8 cellular contexts compared by ENCODE assay signal in the genomic region with DNA sequence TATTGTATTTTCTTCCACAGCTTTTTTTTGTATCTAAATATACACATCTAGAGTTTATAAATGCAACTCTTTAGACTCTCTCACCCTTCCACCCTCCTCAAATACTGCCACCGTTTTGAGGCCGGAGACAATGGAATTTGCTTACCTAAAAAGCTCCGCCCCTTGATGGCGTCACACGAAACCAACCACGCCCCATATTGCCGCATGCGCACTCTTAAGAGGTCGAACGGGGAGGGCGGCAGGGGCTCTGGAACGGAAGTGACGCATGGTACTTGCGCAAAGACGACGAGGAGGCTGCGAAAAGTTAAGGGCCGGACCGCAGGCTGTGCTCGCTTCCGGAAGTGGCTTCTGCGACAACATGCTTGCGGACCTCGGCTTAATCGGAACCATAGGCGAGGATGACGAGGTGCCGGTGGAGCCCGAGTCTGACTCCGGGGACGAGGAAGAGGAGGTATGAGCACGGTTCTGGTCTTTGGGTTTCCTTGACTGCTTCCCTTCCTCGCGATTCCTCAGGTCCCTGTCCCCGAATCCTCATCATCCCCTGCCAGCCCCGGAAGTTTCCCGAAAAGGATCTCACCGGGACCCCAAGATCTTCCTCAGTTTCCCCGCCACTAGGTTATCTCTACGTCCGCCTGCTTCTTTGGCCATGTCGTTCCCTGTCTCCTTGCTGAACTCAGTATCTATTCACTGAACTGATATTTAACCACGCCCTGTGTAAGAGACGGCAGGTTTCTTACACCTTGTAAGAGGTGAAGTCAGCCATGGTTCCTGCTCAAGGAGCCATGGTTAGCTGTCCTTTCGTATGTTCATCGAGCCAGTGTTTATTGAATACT. TPM values are rescaled to one million over a fixed set of nuclear protein-coding genes. Genes with fewer than 3 reads are reported as not detected.
DNase-seq lines count a peak whose midpoint lies in the region; ATAC-seq, FAIRE-seq and TF ChIP-seq lines count a peak whose summit lies in the region.

TSS of gene DDX27 (plus strand) at position 326 of the 833 bp plus-strand sequence. CDS start at position 359, 33 bp downstream.

- TF ChIP-seq CTCF in esophagus muscularis mucosa (IDR thresholded peaks at IDR 0.05), result peak in 1 of 3 experiments; percentile 19

- under 1% methylated on average over 35 of the region's 46 CpGs for WGBS in esophagus muscularis mucosa

- peak; percentile 95 for DNase-seq in DMS53 treated with DMSO at 0.1 percent for 48 hours (lab: John Stamatoyannopoulos, UW; ENCODE audit: unreplicated experiment)
- peak; percentile 97 for DNase-seq in RCC 7860 (ENCODE audit: low spot score)
- DNase-seq in activated T-cell treated with anti-CD3 and anti-CD28 coated beads, Interleukin-2, amount 50 U/mL, for 72 hours, result peak; percentile 97
- peak; percentile 100 for DNase-seq in esophagus muscularis mucosa (ENCODE audit: extremely low spot score)
- peak; percentile 92 to 96 for DNase-seq in stimulated activated CD8-positive, alpha-beta memory T cell treated with anti-CD3 and anti-CD28 coated beads, Interleukin-7, amount 100 ng/mL, for 4 hours (ENCODE audit: low read depth in 2 of 2)

- peak; percentile 13 for TF ChIP-seq EP300 in esophagus muscularis mucosa (IDR thresholded peaks at IDR 0.05)

- H3K36me3 ChIP-seq in KOPT-K1 (ENCODE audit: insufficient read depth, low read length) (peaks cover 35% of the 10 kb centered on the region), esophagus muscularis mucosa (peaks cover 27 to 35% (median 31%) of the 10 kb centered on the region in 4 donors), muscle layer of duodenum (ENCODE audit: control insufficient read depth in 1 of 2, insufficient read depth in 2 of 2, low read length in 2 of 2) (peaks cover 9 to 30% of the 10 kb centered on the region in 2 donors)

- H3K4me3 ChIP-seq in esophagus muscularis mucosa, result peak within 1 kb of the TSS; percentile 67 to 79 (median 72)
- peak within 1 kb of the TSS; percentile 71 to 94 for H3K4me3 ChIP-seq in muscle layer of duodenum (ENCODE audit: low read depth in 1 of 2, low read length in 2 of 2)

- H3K4me1 ChIP-seq in esophagus muscularis mucosa, result peaks cover 13 to 33% (median 26%) of the 10 kb centered on the region in 4 donors
- peaks cover 7 to 11% of the 10 kb centered on the region in 2 donors for H3K4me1 ChIP-seq in muscle layer of duodenum (ENCODE audit: control insufficient read depth in 1 of 2, insufficient read depth in 2 of 2, low read length in 2 of 2)

- H3K27me3 ChIP-seq in esophagus muscularis mucosa (no peaks in the 10 kb centered on the region), muscle layer of duodenum (ENCODE audit: low read depth, low read length) (no peaks in the 10 kb centered on the region)

- H3K9me3 ChIP-seq in KOPT-K1 (ENCODE audit: insufficient read depth, low read length, poor library complexity, severe bottlenecking), result no peaks in the 10 kb centered on the region
- no peaks in the 10 kb centered on the region for H3K9me3 ChIP-seq in esophagus muscularis mucosa
- no peaks in the 10 kb centered on the region for H3K9me3 ChIP-seq in muscle layer of duodenum (ENCODE audit: control insufficient read depth in 1 of 2, low read length in 2 of 2)

- TF ChIP-seq POLR2A in esophagus muscularis mucosa (IDR thresholded peaks at IDR 0.05; ENCODE audit: low read depth), result peak; percentile 61

- no peaks in the 10 kb centered on the region for H3K27me3 Mint-ChIP-seq in activated T-cell treated with anti-CD3 and anti-CD28 coated beads, Interleukin-2, amount 50 U/mL, for 72 hours (ENCODE audit: low read depth)

- FAIRE-seq in RCC 7860 (lab: Jason Lieb, UNC), result peak; percentile 96

- no peaks in the 10 kb centered on the region for H3K9me3 Mint-ChIP-seq in activated T-cell treated with anti-CD3 and anti-CD28 coated beads, Interleukin-2, amount 50 U/mL, for 72 hours

- ATAC-seq in GM21737 (IDR thresholded peaks at IDR 0.05; ENCODE audit: unreplicated experiment), result peak; percentile 82
- ATAC-seq in activated T-cell treated with anti-CD3 and anti-CD28 coated beads, Interleukin-2, amount 50 U/mL, for 72 hours (replicated peaks in 1 of 2), result peak; percentile 95 to 97

- peak within 1 kb of the TSS; percentile 92 to 99 for H3K4me3 Mint-ChIP-seq in activated T-cell treated with anti-CD3 and anti-CD28 coated beads, Interleukin-2, amount 50 U/mL, for 72 hours

- peak within 1 kb of the TSS; percentile 75 for H3K27ac ChIP-seq in KOPT-K1 (ENCODE audit: low read depth, low read length, poor library complexity, severe bottlenecking)
- H3K27ac ChIP-seq in esophagus muscularis mucosa (replicated peaks in 1 of 4), result peak within 1 kb of the TSS; percentile 84 to 91 (median 88)
- H3K27ac ChIP-seq in muscle layer of duodenum (ENCODE audit: low read length), result peak within 1 kb of the TSS; percentile 77

- intact Hi-C loops in esophagus muscularis mucosa (cut with DNase I), result loop anchor here (2.0 kb wide), 1 partner anchor 31 kb away; the partner anchor contains the start of gene STAU1

- H3K27ac Mint-ChIP-seq in activated T-cell treated with anti-CD3 and anti-CD28 coated beads, Interleukin-2, amount 50 U/mL, for 72 hours, result peak within 1 kb of the TSS; percentile 91

- H3K4me1 Mint-ChIP-seq in activated T-cell treated with anti-CD3 and anti-CD28 coated beads, Interleukin-2, amount 50 U/mL, for 72 hours (ENCODE audit: low read depth), result peaks cover 25% of the 10 kb centered on the region

- H3K36me3 Mint-ChIP-seq in activated T-cell treated with anti-CD3 and anti-CD28 coated beads, Interleukin-2, amount 50 U/mL, for 72 hours (ENCODE audit: insufficient read depth in 2 of 2), result peaks cover 6 to 19% of the 10 kb centered on the region in 2 donors

RNA-seq across cellular contexts. Expression of gene DDX27, which starts in this region (rescaled TPM):
- 10 to 100 TPM; 49.6 to 49.8 TPM for total RNA-seq in activated T-cell treated with anti-CD3 and anti-CD28 coated beads, Interleukin-2, amount 50 U/mL, for 72 hours
- 10 to 100 TPM; 25.7 to 35.0 (median 30.2) TPM for total RNA-seq in esophagus muscularis mucosa

Comparison
In these comparisons a context has a peak if more than half of its experiments do, and no peak if none do; other contexts are left out.
1. Peak in every context shown above with its lines: DNase-seq, ATAC-seq, H3K4me3 ChIP-seq and H3K27ac ChIP-seq.